ENCODE assay signal across 8 cellular contexts in the genomic region with DNA sequence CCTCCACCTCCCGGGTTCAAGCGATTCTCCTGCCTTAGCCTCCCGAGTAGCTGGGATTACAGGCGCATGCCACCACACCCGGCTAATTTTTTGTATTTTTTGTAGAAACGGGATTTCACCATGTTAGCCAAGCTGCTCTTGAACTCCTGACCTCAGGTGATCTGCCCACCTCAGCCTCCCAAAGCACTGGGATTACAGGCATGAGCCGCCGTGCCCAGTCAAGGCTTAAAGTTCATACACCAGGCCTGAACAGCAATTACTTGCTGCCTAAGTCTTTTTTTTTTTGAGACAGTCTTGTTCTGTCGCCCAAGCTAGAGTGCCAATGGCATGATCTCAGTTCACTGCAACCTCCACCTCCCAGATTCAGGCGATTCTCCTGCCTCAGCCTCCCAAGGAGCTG. TPM values are rescaled to one million over a fixed set of nuclear protein-coding genes. Genes with fewer than 3 reads are reported as not detected.
DNase-seq lines count a peak whose midpoint lies in the region; ATAC-seq, FAIRE-seq and TF ChIP-seq lines count a peak whose summit lies in the region.
"Not testable (repeated sequence)": the region's sequence is repeated elsewhere in the genome, so short reads cannot be mapped to it uniquely, and the experiment has no call there.
"Had no signal": no experiment of that assay in that cellular context is flagged by ENCODE, and none has a peak within 500 bp of the region (broad histone marks: within the 10 kb centered on the region; RNA-seq: fewer than 3 reads in every experiment).

No MANE protein-coding gene starts in this region.

- H3K4me3 ChIP-seq in HepG2 (replicated peaks in 1 of 3; ENCODE audit: insufficient read depth in 1 of 3, low read depth in 2 of 3, low read length in 3 of 3); liver (ENCODE audit: low read depth in 1 of 3, low read length in 3 of 3); right lobe of liver; spleen; transverse colon: not testable (repeated sequence)

- not testable (repeated sequence) for H3K36me3 ChIP-seq in HepG2 (replicated peaks in 1 of 2; ENCODE audit: control insufficient read depth in 1 of 2, insufficient read depth in 2 of 2, low read length in 2 of 2); liver (ENCODE audit: control insufficient read depth in 4 of 4, insufficient read depth in 3 of 4, low read depth in 1 of 4, low read length in 3 of 4); right lobe of liver; spleen; transverse colon

- not testable (repeated sequence) for DNase-seq in left lobe of liver (ENCODE audit: low spot score); HepG2 (ENCODE audit: low spot score); transverse colon
- peak in 1 of 3 donors; percentile 60 for DNase-seq in right lobe of liver
- DNase-seq in spleen, result peak; percentile 29

- in situ Hi-C loops in HepG2 (cut with HindIII; ENCODE audit: extremely low pct_ligation_motif_present, low pct_unique_long_range_greater_than_20kb), result loop anchor here (25.0 kb wide), 1 partner anchor 748 kb away; no protein-coding TSS in a partner anchor
- in situ Hi-C loops in transverse colon (cut with MboI; ENCODE audit: low pct_ligation_motif_present in 1 of 4, low pct_unique_long_range_greater_than_20kb in 1 of 4, low sequenced_read_pairs in 3 of 4), result not testable (repeated sequence)

- intact Hi-C loops in HepG2 (cut with micrococcal nuclease; ENCODE audit: unreplicated experiment); right lobe of liver (cut with DNase I); spleen (cut with DNase I; ENCODE audit: low total_unique reads); transverse colon (cut with DNase I; ENCODE audit: low total_unique reads): not testable (repeated sequence)

- POLR2A ChIA-PET in HepG2 (lab: Yijun Ruan, JAX), result interaction anchor here (4.7 kb wide), 1 partner anchor 44 kb away, joined by 23 read pairs; the partner anchor contains the start of gene LRP6

- H3K79me2 ChIP-seq in HepG2 (ENCODE audit: insufficient read depth, low read length), result not testable (repeated sequence)

- ATAC-seq in left lobe of liver, result peak; percentile 16
- not testable (repeated sequence) for ATAC-seq in HepG2
- ATAC-seq in right lobe of liver, result peak in 2 of 4 donors; percentile 5 to 23

- H3K4me1 ChIP-seq in HepG2 (ENCODE audit: insufficient read depth, low read length), result peaks cover 90% of the 10 kb centered on the region
- peaks cover 4 to 49% (median 21%) of the 10 kb centered on the region in 4 donors for H3K4me1 ChIP-seq in liver (ENCODE audit: control insufficient read depth in 4 of 4, insufficient read depth in 4 of 4, low read length in 3 of 4)
- peaks cover 0 to 60% (median 22%) of the 10 kb centered on the region in 4 donors for H3K4me1 ChIP-seq in right lobe of liver
- not testable (repeated sequence) for H3K4me1 ChIP-seq in spleen
- peaks cover 0 to 26% (median 13%) of the 10 kb centered on the region in 4 donors for H3K4me1 ChIP-seq in transverse colon

- not testable (repeated sequence) for H3K27ac ChIP-seq in HepG2 (ENCODE audit: extremely low read length, insufficient read depth, low read length); spleen
- H3K27ac ChIP-seq in liver (ENCODE audit: low read depth in 1 of 2, low read length in 2 of 2), result peak overlapping the region; percentile 81 to 82
- peak overlapping the region in 2 of 3 donors; percentile 76 to 93 for H3K27ac ChIP-seq in right lobe of liver
- peak overlapping the region; percentile 41 to 67 (median 62) for H3K27ac ChIP-seq in transverse colon

- not testable (repeated sequence) for H3K9ac ChIP-seq in HepG2 (ENCODE audit: insufficient read depth, low read depth, low read length); liver (ENCODE audit: low read depth in 1 of 2, low read length in 2 of 2)

- not testable (repeated sequence) for TF ChIP-seq EP300 in HepG2 (IDR thresholded peaks at IDR 0.05; ENCODE audit: low read depth in 2 of 2, low read length in 2 of 2); HepG2 (CRISPR knock-in tag; IDR thresholded peaks at IDR 0.05; ENCODE audit: borderline replicate concordance); transverse colon (IDR thresholded peaks at IDR 0.05; ENCODE audit: low read depth)

- not testable (repeated sequence) for TF ChIP-seq CTCF in HepG2 (CRISPR knock-in tag; IDR thresholded peaks at IDR 0.05); liver (IDR thresholded peaks at IDR 0.05; ENCODE audit: low read depth, low read length, missing input control); right lobe of liver (IDR thresholded peaks at IDR 0.05); spleen (IDR thresholded peaks at IDR 0.05 in 8 of 11, conservative IDR thresholded peaks at IDR 0.05 in 3 of 11); transverse colon (IDR thresholded peaks at IDR 0.05)

- not testable (repeated sequence) for FAIRE-seq in HepG2 (lab: Jason Lieb, UNC)

- BruUV-seq in HepG2 (replicated peaks; lab: Mats Ljungman, UMichigan), result not testable (repeated sequence)

- WGBS in HepG2 (ENCODE audit: low lambda C conversion rate), result 28% methylated on average over 9 of the region's 10 CpGs
- WGBS in liver, result 58% methylated on average over 10 of the region's 10 CpGs
- 56% methylated on average over 6 of the region's 10 CpGs for WGBS in right lobe of liver (ENCODE audit: insufficient coverage, low coverage, low lambda C conversion rate, missing lambda C conversion rate)
- WGBS in spleen, 5 donors, result 79 to 91% (median 85%) methylated on average over 9 to 10 of the region's 10 CpGs
- 72 to 76% methylated on average over 9 to 10 of the region's 10 CpGs for WGBS in transverse colon (ENCODE audit: low coverage in 1 of 2), 2 donors

- CTCF ChIA-PET in HepG2 (lab: Yijun Ruan, JAX; ENCODE audit: low intra/inter-chr PET ratio, low total read pairs), result not testable (repeated sequence)

- not testable (repeated sequence) for TF ChIP-seq RAD21 in HepG2 (CRISPR knock-in tag; IDR thresholded peaks at IDR 0.05); liver (IDR thresholded peaks at IDR 0.05)

- H4K20me1 ChIP-seq in HepG2 (ENCODE audit: insufficient read depth, low read length), result not testable (repeated sequence)

- TF ChIP-seq POLR2A in HepG2 (IDR thresholded peaks at IDR 0.05; ENCODE audit: insufficient read depth in 1 of 2, low read depth in 2 of 2, low read length in 2 of 2); right lobe of liver (IDR thresholded peaks at IDR 0.05); spleen (IDR thresholded peaks at IDR 0.05); transverse colon (IDR thresholded peaks at IDR 0.05): not testable (repeated sequence)

- not testable (repeated sequence) for H2AFZ ChIP-seq in HepG2 (ENCODE audit: low read length)

- H3K9me3 ChIP-seq in HepG2 (ENCODE audit: low read length); liver (ENCODE audit: control insufficient read depth in 4 of 4, low read length in 3 of 4); right lobe of liver; spleen; transverse colon: not testable (repeated sequence)

- H3K27me3 ChIP-seq in HepG2 (ENCODE audit: control insufficient read depth in 1 of 2, insufficient read depth in 2 of 2, low read length in 2 of 2); liver (ENCODE audit: control insufficient read depth in 4 of 4, insufficient read depth in 4 of 4, low read length in 3 of 4); right lobe of liver; spleen (replicated peaks in 1 of 7); transverse colon: not testable (repeated sequence)

- H3K4me2 ChIP-seq in HepG2 (ENCODE audit: low read depth, low read length), result peak overlapping the region; percentile 27

RNA-seq across cellular contexts. Expression of gene MANSC1, which starts 39.3 kb away (rescaled TPM):
- total RNA-seq in left lobe of liver (6.6 TPM), HepG2 (2016; rRNA removed; fragmentation: Illumina TruSeq; extraction: Trizol) (4.2 and 4.4 TPM in 2 replicates), liver (1 to 10 TPM; 2.1 to 2.3 TPM), right lobe of liver (10 to 100 TPM in 1 of 6 experiments, 1 to 10 TPM in 5; 8.1 to 13.8 (median 8.8) TPM), spleen (10 to 100 TPM in 6 of 7 donors, 1 to 10 TPM in 1; 9.6 to 25.7 (median 17.9) TPM), transverse colon (10 to 100 TPM in 3 of 4 donors, 1 to 10 TPM in 1; 6.6 to 25.3 (median 19.4) TPM)
- 0.91 and 1.4 TPM in 2 replicates for total RNA-seq in HepG2 (2016; cell fraction: cytosol; rRNA removed; fragmentation: Illumina TruSeq; extraction: Trizol; ENCODE audit: low read depth)
- 3.6 and 4.5 TPM in 2 replicates for total RNA-seq in HepG2 (2016; cell fraction: insoluble cytoplasmic fraction; rRNA removed; fragmentation: Illumina TruSeq; extraction: Trizol)
- 4.4 and 4.9 TPM in 2 replicates for total RNA-seq in HepG2 (2016; cell fraction: membrane; rRNA removed; fragmentation: Illumina TruSeq; extraction: Trizol)
- 3.2 TPM in 2 replicates for total RNA-seq in HepG2 (2016; cell fraction: nucleus; rRNA removed; fragmentation: Illumina TruSeq; extraction: Trizol)
- polyA plus RNA-seq in HepG2 (2011; rRNA removed) (1.9 TPM in 2 replicates), liver (1 to 10 TPM; 7.2 to 7.8 TPM), spleen (1 to 10 TPM; 1.8 to 5.9 (median 2.6) TPM)
- polyA plus RNA-seq in HepG2 (2011; cell fraction: cytosol; rRNA removed), result 1.7 and 1.8 TPM in 2 replicates
- polyA plus RNA-seq in HepG2 (2011; cell fraction: nucleus; rRNA removed), result 0.40 and 0.69 TPM in 2 replicates
- 7.8 and 9.6 TPM in 2 replicates for polyA plus RNA-seq in HepG2 (2012)
- 3.7 and 5.4 TPM in 2 replicates for polyA plus RNA-seq in HepG2 (2016; cell fraction: cytosol; fragmentation: Illumina TruSeq; extraction: Trizol; ENCODE audit: low read depth)
- polyA plus RNA-seq in HepG2 (2016; cell fraction: insoluble cytoplasmic fraction; fragmentation: Illumina TruSeq; extraction: Trizol; ENCODE audit: low read depth), result 6.7 and 7.4 TPM in 2 replicates
- polyA plus RNA-seq in HepG2 (2016; cell fraction: membrane; fragmentation: Illumina TruSeq; extraction: Trizol; ENCODE audit: low read depth), result 8.2 and 9.1 TPM in 2 replicates
- polyA plus RNA-seq in HepG2 (2016; cell fraction: nucleus; fragmentation: Illumina TruSeq; extraction: Trizol; ENCODE audit: insufficient read depth, low read depth), result 9.8 and 10.0 TPM in 2 replicates
- polyA minus RNA-seq in HepG2 (2011; rRNA and poly(A)+ RNA removed; ENCODE audit: low replicate concordance), result 0.76 and 1.3 TPM in 2 replicates
- 1.5 and 2.0 TPM in 2 replicates for polyA minus RNA-seq in HepG2 (2011; cell fraction: cytosol; rRNA and poly(A)+ RNA removed)
- 0.26 and 0.62 TPM in 2 replicates for polyA minus RNA-seq in HepG2 (2011; cell fraction: nucleus; rRNA and poly(A)+ RNA removed)
- total RNA-seq: CD8-positive, alpha-beta T cell had no signal

RNA-seq across cellular contexts. Expression of gene LRP6, which starts 43.9 kb away (rescaled TPM):
- total RNA-seq in left lobe of liver (36.3 TPM), HepG2 (2016; rRNA removed; fragmentation: Illumina TruSeq; extraction: Trizol) (31.7 and 42.0 TPM in 2 replicates), liver (10 to 100 TPM; 24.7 to 76.8 TPM), right lobe of liver (10 to 100 TPM; 19.9 to 32.5 (median 22.2) TPM), spleen (10 to 100 TPM in 3 of 7 donors, 1 to 10 TPM in 4; 7.0 to 14.9 (median 10.0) TPM), transverse colon (100 to 1,000 TPM in 1 of 4 donors, 10 to 100 TPM in 3; 11.7 to 102 (median 58.9) TPM)
- 30.2 and 33.3 TPM in 2 replicates for total RNA-seq in HepG2 (2016; cell fraction: cytosol; rRNA removed; fragmentation: Illumina TruSeq; extraction: Trizol; ENCODE audit: low read depth)
- 29.5 and 42.3 TPM in 2 replicates for total RNA-seq in HepG2 (2016; cell fraction: insoluble cytoplasmic fraction; rRNA removed; fragmentation: Illumina TruSeq; extraction: Trizol)
- total RNA-seq in HepG2 (2016; cell fraction: membrane; rRNA removed; fragmentation: Illumina TruSeq; extraction: Trizol), result 19.7 and 24.2 TPM in 2 replicates
- total RNA-seq in HepG2 (2016; cell fraction: nucleus; rRNA removed; fragmentation: Illumina TruSeq; extraction: Trizol), result 59.6 and 64.7 TPM in 2 replicates
- polyA plus RNA-seq in HepG2 (2011; rRNA removed) (28.4 and 33.8 TPM in 2 replicates), liver (10 to 100 TPM; 14.7 to 21.7 TPM), spleen (1 to 10 TPM in 1 of 3 donors, under 1 TPM in 2; 0.63 to 1.2 (median 0.94) TPM)
- 24.8 and 30.7 TPM in 2 replicates for polyA plus RNA-seq in HepG2 (2011; cell fraction: cytosol; rRNA removed)
- 50.2 and 50.3 TPM in 2 replicates for polyA plus RNA-seq in HepG2 (2011; cell fraction: nucleus; rRNA removed)
- 16.9 and 17.6 TPM in 2 replicates for polyA plus RNA-seq in HepG2 (2012)
- 0.83 and 1.0 TPM in 2 replicates for polyA plus RNA-seq in HepG2 (2016; cell fraction: cytosol; fragmentation: Illumina TruSeq; extraction: Trizol; ENCODE audit: low read depth)
- 7.8 and 9.5 TPM in 2 replicates for polyA plus RNA-seq in HepG2 (2016; cell fraction: insoluble cytoplasmic fraction; fragmentation: Illumina TruSeq; extraction: Trizol; ENCODE audit: low read depth)
- 1.5 and 1.6 TPM in 2 replicates for polyA plus RNA-seq in HepG2 (2016; cell fraction: membrane; fragmentation: Illumina TruSeq; extraction: Trizol; ENCODE audit: low read depth)
- 31.3 and 31.9 TPM in 2 replicates for polyA plus RNA-seq in HepG2 (2016; cell fraction: nucleus; fragmentation: Illumina TruSeq; extraction: Trizol; ENCODE audit: insufficient read depth, low read depth)
- polyA minus RNA-seq in HepG2 (2011; rRNA and poly(A)+ RNA removed; ENCODE audit: low replicate concordance), result 201 and 238 TPM in 2 replicates
- 59.0 and 61.1 TPM in 2 replicates for polyA minus RNA-seq in HepG2 (2011; cell fraction: cytosol; rRNA and poly(A)+ RNA removed)
- 83.0 and 116 TPM in 2 replicates for polyA minus RNA-seq in HepG2 (2011; cell fraction: nucleus; rRNA and poly(A)+ RNA removed)
- polyA plus RNA-seq: CD14-positive monocyte had no signal

RNA-seq across cellular contexts. Expression of gene BORCS5, which starts 46.2 kb away (rescaled TPM):
- 8.3 TPM for total RNA-seq in left lobe of liver
- 3.9 and 8.2 TPM in 2 replicates for total RNA-seq in HepG2 (2016; rRNA removed; fragmentation: Illumina TruSeq; extraction: Trizol)
- 3.0 and 3.6 TPM in 2 replicates for total RNA-seq in HepG2 (2016; cell fraction: cytosol; rRNA removed; fragmentation: Illumina TruSeq; extraction: Trizol; ENCODE audit: low read depth)
- total RNA-seq in HepG2 (2016; cell fraction: insoluble cytoplasmic fraction; rRNA removed; fragmentation: Illumina TruSeq; extraction: Trizol), result 7.3 and 9.1 TPM in 2 replicates
- 3.7 and 4.9 TPM in 2 replicates for total RNA-seq in HepG2 (2016; cell fraction: membrane; rRNA removed; fragmentation: Illumina TruSeq; extraction: Trizol)
- total RNA-seq in HepG2 (2016; cell fraction: nucleus; rRNA removed; fragmentation: Illumina TruSeq; extraction: Trizol), result 4.0 and 6.6 TPM in 2 replicates
- polyA plus RNA-seq in HepG2 (2011; rRNA removed), result 3.3 and 4.7 TPM in 2 replicates
- polyA plus RNA-seq in HepG2 (2011; cell fraction: cytosol; rRNA removed), result 3.9 and 5.2 TPM in 2 replicates
- polyA plus RNA-seq in HepG2 (2011; cell fraction: nucleus; rRNA removed), result 6.4 and 8.1 TPM in 2 replicates
- polyA plus RNA-seq in HepG2 (2012), result 3.6 and 5.8 TPM in 2 replicates
- 3.0 and 4.3 TPM in 2 replicates for polyA plus RNA-seq in HepG2 (2016; cell fraction: cytosol; fragmentation: Illumina TruSeq; extraction: Trizol; ENCODE audit: low read depth)
- 8.0 and 9.3 TPM in 2 replicates for polyA plus RNA-seq in HepG2 (2016; cell fraction: insoluble cytoplasmic fraction; fragmentation: Illumina TruSeq; extraction: Trizol; ENCODE audit: low read depth)
- polyA plus RNA-seq in HepG2 (2016; cell fraction: membrane; fragmentation: Illumina TruSeq; extraction: Trizol; ENCODE audit: low read depth), result 5.1 and 6.0 TPM in 2 replicates
- polyA plus RNA-seq in HepG2 (2016; cell fraction: nucleus; fragmentation: Illumina TruSeq; extraction: Trizol; ENCODE audit: insufficient read depth, low read depth), result 3.9 and 7.7 TPM in 2 replicates
- polyA minus RNA-seq in HepG2 (2011; rRNA and poly(A)+ RNA removed; ENCODE audit: low replicate concordance), result 5.6 and 7.5 TPM in 2 replicates
- polyA minus RNA-seq in HepG2 (2011; cell fraction: cytosol; rRNA and poly(A)+ RNA removed), result 3.8 and 3.9 TPM in 2 replicates
- polyA minus RNA-seq in HepG2 (2011; cell fraction: nucleus; rRNA and poly(A)+ RNA removed), result 12.2 and 13.7 TPM in 2 replicates
- 10 to 100 TPM in 1 of 2 donors, 1 to 10 TPM in 1; 8.9 to 11.4 TPM for total RNA-seq in liver
- 1 to 10 TPM; 4.5 to 7.3 TPM for polyA plus RNA-seq in liver
- total RNA-seq in right lobe of liver, result 10 to 100 TPM in 1 of 6 experiments, 1 to 10 TPM in 5; 6.0 to 11.1 (median 8.0) TPM
- 10 to 100 TPM; 14.0 to 25.9 (median 18.6) TPM for total RNA-seq in spleen
- polyA plus RNA-seq in spleen, result 1 to 10 TPM; 3.3 to 5.4 (median 3.6) TPM
- 10 to 100 TPM in 3 of 4 donors, 1 to 10 TPM in 1; 8.5 to 52.7 (median 21.3) TPM for total RNA-seq in transverse colon
